ENCODE assay signal across 16 cellular contexts in genomic region chr16:78732693-78733092, GRCh38.
DNase-seq lines count a peak whose midpoint lies in the region; ATAC-seq, FAIRE-seq and TF ChIP-seq lines count a peak whose summit lies in the region.
"Had no signal": no experiment of that assay in that cellular context is flagged by ENCODE, and none has a peak within 500 bp of the region (broad histone marks: within the 10 kb centered on the region; RNA-seq: fewer than 3 reads in every experiment).

No MANE protein-coding gene starts in this region.

- TF ChIP-seq RAD21 in IMR-90 (IDR thresholded peaks at IDR 0.05; ENCODE audit: low read length) (no peak), K562 (CRISPR knock-in tag; conservative IDR thresholded peaks at IDR 0.05 in 1 of 2, IDR thresholded peaks at IDR 0.05 in 1 of 2) (no peak)

- no peak overlapping the region for H2BK5ac ChIP-seq in IMR-90 (ENCODE audit: low read depth, low read length, poor library complexity, severe bottlenecking)

- H4K8ac ChIP-seq in IMR-90 (ENCODE audit: low read depth in 2 of 2, low read length in 2 of 2): no peak overlapping the region

- H2BK15ac ChIP-seq in IMR-90 (ENCODE audit: low read depth, low read length): no peak overlapping the region

- TF ChIP-seq POLR2A in IMR-90 (IDR thresholded peaks at IDR 0.05; ENCODE audit: low read depth, low read length) (no peak), K562 (conservative IDR thresholded peaks at IDR 0.05) (no peak)

- no peak overlapping the region for H3K14ac ChIP-seq in IMR-90 (replicated peaks; ENCODE audit: low read depth, low read length)

- H3K56ac ChIP-seq in IMR-90 (ENCODE audit: extremely low read depth, insufficient read depth, low read length): no peak overlapping the region

- H3K36me3 ChIP-seq in IMR-90 (ENCODE audit: control insufficient read depth, insufficient read depth, low read length): no peaks in the 10 kb centered on the region
- no peaks in the 10 kb centered on the region for H3K36me3 ChIP-seq in K562 (ENCODE audit: control insufficient read depth, insufficient read depth, low read length)

- no peak overlapping the region for H4K5ac ChIP-seq in IMR-90 (ENCODE audit: low read depth, low read length)

- peak overlapping the region; percentile 59 for H3K27ac Mint-ChIP-seq in activated T-cell treated with anti-CD3 and anti-CD28 coated beads, Interleukin-2, amount 50 U/mL, for 72 hours
- H3K27ac Mint-ChIP-seq in activated T-cell treated with anti-CD3 and anti-CD28 coated beads, Interleukin-2, amount 50 U/mL, for 24 hours: no peak overlapping the region
- no peak overlapping the region for H3K27ac Mint-ChIP-seq in activated T-helper 2 cell treated with anti-CD3 and anti-CD28 coated beads, Interferon-gamma antibody, Interleukin-2, Interleukin-4, amounts not matched to agents 10 μg/mL and 5 μg/mL and 100 μg/mL, durations not matched to agents 14 hours and 24 hours and 36 hours
- H3K27ac Mint-ChIP-seq: CD4-positive, alpha-beta memory T cell had no signal

- WGBS in IMR-90 (ENCODE audit: extremely low coverage in 2 of 2, insufficient read length in 1 of 2), 2 experiments: no CpG with 5 or more reads among the region's 7 CpGs
- WGBS in K562 (ENCODE audit: insufficient coverage, low coverage, missing lambda C conversion rate): 5% methylated on average over 7 of the region's 7 CpGs

- TF ChIP-seq EP300 in K562 (IDR thresholded peaks at IDR 0.05; ENCODE audit: low read length): no peak

- peaks cover 0 to 2% of the 10 kb centered on the region in 2 donors for H3K9me3 Mint-ChIP-seq in activated T-cell treated with anti-CD3 and anti-CD28 coated beads, Interleukin-2, amount 50 U/mL, for 72 hours
- no peaks in the 10 kb centered on the region for H3K9me3 Mint-ChIP-seq in activated T-cell treated with anti-CD3 and anti-CD28 coated beads, Interleukin-2, amount 50 U/mL, for 24 hours
- no peaks in the 10 kb centered on the region for H3K9me3 Mint-ChIP-seq in activated T-helper 2 cell treated with anti-CD3 and anti-CD28 coated beads, Interferon-gamma antibody, Interleukin-2, Interleukin-4, amounts not matched to agents 10 μg/mL and 5 μg/mL and 100 μg/mL, durations not matched to agents 14 hours and 24 hours and 36 hours

- no peak overlapping the region for H3K4ac ChIP-seq in IMR-90 (ENCODE audit: low read depth, low read length)

- H3K27ac ChIP-seq in IMR-90 (ENCODE audit: insufficient read depth, low read length): no peak overlapping the region
- H3K27ac ChIP-seq in K562 (ENCODE audit: extremely low read depth, low read depth, low read length): no peak overlapping the region

- CTCF ChIA-PET in IMR-90 (lab: Yijun Ruan, JAX) (no interaction called here), K562 (lab: Yijun Ruan, JAX; ENCODE audit: low intra/inter-chr PET ratio) (no interaction called here)

- H3K4me3 ChIP-seq in IMR-90 (ENCODE audit: insufficient read depth, low read depth, low read length) (no peak overlapping the region), K562 (no peak overlapping the region)

- no peak overlapping the region for H3K23ac ChIP-seq in IMR-90 (ENCODE audit: low read depth, low read length)

- H3K18ac ChIP-seq in IMR-90 (ENCODE audit: low read depth, low read length): no peak overlapping the region

- H3K27me3 ChIP-seq in IMR-90 (ENCODE audit: control insufficient read depth, insufficient read depth, low read length) (no peaks in the 10 kb centered on the region), K562 (ENCODE audit: control insufficient read depth in 2 of 2, insufficient read depth in 2 of 2, low read length in 2 of 2) (peaks cover 5% of the 10 kb centered on the region in 2 experiments; a peak in 1 of 5 replicates)

- FAIRE-seq in K562 (lab: Jason Lieb, UNC): no peak
- FAIRE-seq: G401.6, GM12892 had no signal

- H3K9me1 ChIP-seq in IMR-90 (ENCODE audit: insufficient read depth, low read length) (no peaks in the 10 kb centered on the region), K562 (ENCODE audit: control insufficient read depth, insufficient read depth, low read length) (no peaks in the 10 kb centered on the region)

- dilution Hi-C loops in IMR-90 (cut with HindIII; ENCODE audit: low sequenced_read_pairs, unreplicated experiment): no loop called here

- H3K79me2 ChIP-seq in K562 (ENCODE audit: control insufficient read depth, insufficient read depth, low read length): no peaks in the 10 kb centered on the region

- H4K91ac ChIP-seq in IMR-90 (ENCODE audit: insufficient read depth, low read depth, low read length): no peak overlapping the region

- no peak for TF ChIP-seq CTCF in IMR-90 (conservative IDR thresholded peaks at IDR 0.05; ENCODE audit: low read depth, low read length)
- no peak for TF ChIP-seq CTCF in K562 (IDR thresholded peaks at IDR 0.05 in 2 of 3, conservative IDR thresholded peaks at IDR 0.05 in 1 of 3; ENCODE audit: insufficient read depth in 2 of 3, low read depth in 1 of 3, low read length in 3 of 3)

- intact Hi-C loops in IMR-90 (cut with micrococcal nuclease): no loop called here
- intact Hi-C loops in K562 (cut with micrococcal nuclease): no loop called here
- intact Hi-C loops in activated T-helper 2 cell treated with anti-CD3 and anti-CD28 coated beads, Interferon-gamma antibody, Interleukin-2, Interleukin-4, amounts not matched to agents 10 μg/mL and 5 μg/mL and 100 μg/mL, durations not matched to agents 14 hours and 24 hours and 36 hours (cut with micrococcal nuclease): no loop called here

- no peak overlapping the region for H3K4me2 ChIP-seq in IMR-90 (ENCODE audit: low read depth, low read length)
- no peak overlapping the region for H3K4me2 ChIP-seq in K562 (ENCODE audit: insufficient read depth, low read length)

- no peak overlapping the region for H2AK9ac ChIP-seq in IMR-90 (replicated peaks; ENCODE audit: low read depth, low read length, poor library complexity)

- no peak for DNase-seq in activated T-cell treated with anti-CD3 and anti-CD28 coated beads, Interleukin-2, amount 50 U/mL, for 72 hours
- DNase-seq in activated T-cell treated with anti-CD3 and anti-CD28 coated beads, Interleukin-2, amount 50 U/mL, for 24 hours: no peak
- no peak for DNase-seq in IMR-90
- DNase-seq in K562 (ENCODE audit: extremely low read depth in 1 of 4, low spot score in 3 of 4): no peak
- DNase-seq in activated T-helper 2 cell treated with anti-CD3 and anti-CD28 coated beads, Interferon-gamma antibody, Interleukin-2, Interleukin-4, amounts not matched to agents 10 μg/mL and 5 μg/mL and 100 μg/mL, durations not matched to agents 14 hours and 24 hours and 36 hours (ENCODE audit: low spot score): no peak
- DNase-seq: C1 segment of cervical spinal cord; CD4-positive, alpha-beta memory T cell; COR-L47; DMS153; DND-41; GOT3; H7; HCEC 1CT had no signal

- no peak overlapping the region for H2BK20ac ChIP-seq in IMR-90 (ENCODE audit: low read depth, low read length)

- no peaks in the 10 kb centered on the region for H3K27me3 Mint-ChIP-seq in activated T-cell treated with anti-CD3 and anti-CD28 coated beads, Interleukin-2, amount 50 U/mL, for 72 hours (ENCODE audit: low read depth)
- H3K27me3 Mint-ChIP-seq in activated T-cell treated with anti-CD3 and anti-CD28 coated beads, Interleukin-2, amount 50 U/mL, for 24 hours: no peaks in the 10 kb centered on the region
- peaks cover 2% of the 10 kb centered on the region for H3K27me3 Mint-ChIP-seq in activated T-helper 2 cell treated with anti-CD3 and anti-CD28 coated beads, Interferon-gamma antibody, Interleukin-2, Interleukin-4, amounts not matched to agents 10 μg/mL and 5 μg/mL and 100 μg/mL, durations not matched to agents 14 hours and 24 hours and 36 hours (ENCODE audit: low read depth)
- H3K27me3 Mint-ChIP-seq: CD4-positive, alpha-beta memory T cell had no signal

- H2BK120ac ChIP-seq in IMR-90 (ENCODE audit: low read depth, low read length): no peak overlapping the region

- in situ Hi-C loops in IMR-90 (cut with MboI; ENCODE audit: low sequenced_read_pairs) (no loop called here), K562 (cut with MboI) (no loop called here)

- H3K9ac ChIP-seq in IMR-90 (ENCODE audit: low read depth, low read length) (no peak overlapping the region), K562 (ENCODE audit: insufficient read depth in 1 of 2, low read depth in 2 of 2, low read length in 2 of 2) (no peak overlapping the region)

- no peaks in the 10 kb centered on the region for H3K79me1 ChIP-seq in IMR-90 (ENCODE audit: low read depth in 1 of 2, low read length in 2 of 2)

- BruUV-seq in IMR-90 (replicated peaks; lab: Mats Ljungman, UMichigan): no TSS peak
- BruUV-seq in K562 (replicated peaks; lab: Mats Ljungman, UMichigan): no TSS peak

- no peak for ATAC-seq in activated T-cell treated with anti-CD3 and anti-CD28 coated beads, Interleukin-2, amount 50 U/mL, for 72 hours (replicated peaks in 1 of 2)
- ATAC-seq in IMR-90 (ENCODE audit: low read depth) (no peak), K562 (no peak), HG03025 (IDR thresholded peaks at IDR 0.05; ENCODE audit: low FRiP score, unreplicated experiment) (no peak)

- H3K4me3 Mint-ChIP-seq in activated T-cell treated with anti-CD3 and anti-CD28 coated beads, Interleukin-2, amount 50 U/mL, for 72 hours: no peak overlapping the region
- no peak overlapping the region for H3K4me3 Mint-ChIP-seq in activated T-cell treated with anti-CD3 and anti-CD28 coated beads, Interleukin-2, amount 50 U/mL, for 24 hours
- H3K4me3 Mint-ChIP-seq in activated T-helper 2 cell treated with anti-CD3 and anti-CD28 coated beads, Interferon-gamma antibody, Interleukin-2, Interleukin-4, amounts not matched to agents 10 μg/mL and 5 μg/mL and 100 μg/mL, durations not matched to agents 14 hours and 24 hours and 36 hours (ENCODE audit: low read depth): no peak overlapping the region
- H3K4me3 Mint-ChIP-seq: CD4-positive, alpha-beta memory T cell had no signal

- H3K9me3 ChIP-seq in IMR-90 (ENCODE audit: control insufficient read depth, insufficient read depth, low read length) (peaks cover 17% of the 10 kb centered on the region), K562 (replicated peaks; ENCODE audit: control insufficient read depth, insufficient read depth, low read depth, low read length) (no peaks in the 10 kb centered on the region)

- POLR2A ChIA-PET in IMR-90 (lab: Charles Lee; ENCODE audit: unreplicated experiment): no interaction called here
- POLR2A ChIA-PET in K562 (lab: Yijun Ruan, JAX): no interaction called here

- H2AK5ac ChIP-seq in IMR-90 (ENCODE audit: low read depth, low read length): no peak overlapping the region

- H3K36me3 Mint-ChIP-seq in activated T-cell treated with anti-CD3 and anti-CD28 coated beads, Interleukin-2, amount 50 U/mL, for 72 hours (ENCODE audit: insufficient read depth in 2 of 2): peaks cover 0 to 1% of the 10 kb centered on the region in 2 donors
- no peaks in the 10 kb centered on the region for H3K36me3 Mint-ChIP-seq in activated T-cell treated with anti-CD3 and anti-CD28 coated beads, Interleukin-2, amount 50 U/mL, for 24 hours (ENCODE audit: low read depth)
- H3K36me3 Mint-ChIP-seq in activated T-helper 2 cell treated with anti-CD3 and anti-CD28 coated beads, Interferon-gamma antibody, Interleukin-2, Interleukin-4, amounts not matched to agents 10 μg/mL and 5 μg/mL and 100 μg/mL, durations not matched to agents 14 hours and 24 hours and 36 hours (ENCODE audit: low read depth): no peaks in the 10 kb centered on the region

- no peaks in the 10 kb centered on the region for H4K20me1 ChIP-seq in IMR-90 (ENCODE audit: insufficient read depth, low read length)
- H4K20me1 ChIP-seq in K562 (replicated peaks; ENCODE audit: control insufficient read depth, insufficient read depth, low read length): no peaks in the 10 kb centered on the region

- no peaks in the 10 kb centered on the region for H3K4me1 ChIP-seq in IMR-90 (ENCODE audit: control insufficient read depth, insufficient read depth, low read length)
- no peaks in the 10 kb centered on the region for H3K4me1 ChIP-seq in K562 (replicated peaks in 1 of 2; ENCODE audit: control insufficient read depth in 2 of 2, insufficient read depth in 2 of 2, low read length in 2 of 2)

- H2AFZ ChIP-seq in IMR-90 (replicated peaks; ENCODE audit: low read length, poor library complexity) (no peak overlapping the region), K562 (ENCODE audit: low read depth, low read length) (no peak overlapping the region)

- peaks cover 4% of the 10 kb centered on the region for H3K4me1 Mint-ChIP-seq in activated T-cell treated with anti-CD3 and anti-CD28 coated beads, Interleukin-2, amount 50 U/mL, for 72 hours (ENCODE audit: low read depth)
- H3K4me1 Mint-ChIP-seq in activated T-cell treated with anti-CD3 and anti-CD28 coated beads, Interleukin-2, amount 50 U/mL, for 24 hours (ENCODE audit: low read depth): peaks cover 4% of the 10 kb centered on the region
- H3K4me1 Mint-ChIP-seq in activated T-helper 2 cell treated with anti-CD3 and anti-CD28 coated beads, Interferon-gamma antibody, Interleukin-2, Interleukin-4, amounts not matched to agents 10 μg/mL and 5 μg/mL and 100 μg/mL, durations not matched to agents 14 hours and 24 hours and 36 hours (ENCODE audit: low read depth): no peaks in the 10 kb centered on the region
